Comparison of ENCODE assay signal across 22 cellular contexts in genomic region chr6:30145818-30146217, GRCh38.
"Had no signal": no experiment of that assay in that cellular context is flagged by ENCODE, and none has a peak within 500 bp of the region (broad histone marks: within the 10 kb centered on the region; RNA-seq: fewer than 3 reads in every experiment).

No MANE protein-coding gene starts in this region.

- H3K9me3 ChIP-seq: SK-N-SH had no signal

- DNase-seq: Kasumi-1, MM.1S, NCI-H1092 treated with DMSO at 0.1 percent for 48 hours, NCI-H1436, NCI-H187, NCI-H2029, NCI-H2081 treated with DMSO at 0.1 percent for 48 hours, NCI-H2171, NCI-H226, NCI-H446, NCI-H510A, NCI-H524 treated with DMSO at 0.1 percent for 48 hours, NCI-H69, NCI-H774, SHP77, SK-N-SH, SW 1271, T-helper 1 cell had no signal

- H3K27ac ChIP-seq: HL-60, KMS-11, RWPE1 had no signal

- ATAC-seq: K562 had no signal

- H3K4me3 ChIP-seq: K562 had no signal
